In the genomic region with DNA sequence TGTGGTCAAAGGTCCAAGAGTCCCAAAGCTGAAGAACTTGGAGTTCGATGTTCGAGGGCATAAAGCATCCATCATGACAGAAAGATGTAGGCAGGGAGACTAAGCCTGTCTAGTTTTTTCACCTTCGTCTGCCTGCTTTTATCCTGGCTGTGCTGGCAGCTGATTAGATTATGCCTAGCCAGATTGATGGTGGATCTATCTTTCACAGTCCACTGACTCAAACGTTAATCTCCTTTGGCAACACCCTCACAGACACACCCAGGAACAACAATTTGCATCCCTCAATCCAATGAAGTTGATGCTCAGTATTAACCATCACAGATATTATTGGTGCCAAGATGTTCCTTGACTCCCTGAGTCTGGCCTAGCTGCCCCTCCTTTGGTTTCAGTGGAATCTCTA, we compare ENCODE assay signal across 1 cellular context.
TF ChIP-seq lines count a peak whose summit lies in the region.

No MANE protein-coding gene starts in this region.

TF ChIP-seq in SK-N-SH, 30 proteins besides CTCF, POLR2A, EP300 and RAD21 (continued from another document):
- TF ChIP-seq, protein P1, sequence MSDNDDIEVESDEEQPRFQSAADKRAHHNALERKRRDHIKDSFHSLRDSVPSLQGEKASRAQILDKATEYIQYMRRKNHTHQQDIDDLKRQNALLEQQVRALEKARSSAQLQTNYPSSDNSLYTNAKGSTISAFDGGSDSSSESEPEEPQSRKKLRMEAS (IDR thresholded peaks at IDR 0.05; ENCODE audit: low read depth): no peak
- TF ChIP-seq, protein P2, sequence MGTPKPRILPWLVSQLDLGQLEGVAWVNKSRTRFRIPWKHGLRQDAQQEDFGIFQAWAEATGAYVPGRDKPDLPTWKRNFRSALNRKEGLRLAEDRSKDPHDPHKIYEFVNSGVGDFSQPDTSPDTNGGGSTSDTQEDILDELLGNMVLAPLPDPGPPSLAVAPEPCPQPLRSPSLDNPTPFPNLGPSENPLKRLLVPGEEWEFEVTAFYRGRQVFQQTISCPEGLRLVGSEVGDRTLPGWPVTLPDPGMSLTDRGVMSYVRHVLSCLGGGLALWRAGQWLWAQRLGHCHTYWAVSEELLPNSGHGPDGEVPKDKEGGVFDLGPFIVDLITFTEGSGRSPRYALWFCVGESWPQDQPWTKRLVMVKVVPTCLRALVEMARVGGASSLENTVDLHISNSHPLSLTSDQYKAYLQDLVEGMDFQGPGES (IDR thresholded peaks at IDR 0.05; ENCODE audit: low read depth, low read length): no peak
- TF ChIP-seq SMC3 (IDR thresholded peaks at IDR 0.05; ENCODE audit: low read depth, low read length): no peak
- TF ChIP-seq, protein P3, sequence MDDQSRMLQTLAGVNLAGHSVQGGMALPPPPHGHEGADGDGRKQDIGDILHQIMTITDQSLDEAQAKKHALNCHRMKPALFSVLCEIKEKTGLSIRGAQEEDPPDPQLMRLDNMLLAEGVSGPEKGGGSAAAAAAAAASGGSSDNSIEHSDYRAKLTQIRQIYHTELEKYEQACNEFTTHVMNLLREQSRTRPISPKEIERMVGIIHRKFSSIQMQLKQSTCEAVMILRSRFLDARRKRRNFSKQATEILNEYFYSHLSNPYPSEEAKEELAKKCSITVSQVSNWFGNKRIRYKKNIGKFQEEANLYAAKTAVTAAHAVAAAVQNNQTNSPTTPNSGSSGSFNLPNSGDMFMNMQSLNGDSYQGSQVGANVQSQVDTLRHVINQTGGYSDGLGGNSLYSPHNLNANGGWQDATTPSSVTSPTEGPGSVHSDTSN (IDR thresholded peaks at IDR 0.05): no peak
- TF ChIP-seq YY1 (IDR thresholded peaks at IDR 0.05; ENCODE audit: low read depth): no peak
- TF ChIP-seq TEAD4 (IDR thresholded peaks at IDR 0.05; ENCODE audit: borderline replicate concordance, insufficient read depth): no peak
- no peak for TF ChIP-seq NRF1 (IDR thresholded peaks at IDR 0.05; ENCODE audit: low read depth, low read length)
TF ChIP-seq in SK-N-SH: peak in this region for 0.
